In genomic region chr7:113796557-113796956, GRCh38 we compare ENCODE assay signal across 1 cellular context.
TF ChIP-seq lines count a peak whose summit lies in the region.

No MANE protein-coding gene starts in this region.

TF ChIP-seq in H1, 55 proteins besides CTCF, POLR2A, EP300 and RAD21 (continued from another document):
- TF ChIP-seq NANOG (IDR thresholded peaks at IDR 0.05; ENCODE audit: insufficient read depth, low read depth, low read length, poor library complexity, severe bottlenecking) (no peak), HDAC6 (IDR thresholded peaks at IDR 0.05; ENCODE audit: low read depth, low read length) (no peak), EZH2 (IDR thresholded peaks at IDR 0.05; ENCODE audit: low read depth, low read length, severe bottlenecking) (no peak), CEBPB (IDR thresholded peaks at IDR 0.05; ENCODE audit: low read depth, low read length) (no peak), SP1 (IDR thresholded peaks at IDR 0.05; ENCODE audit: low read depth, low read length) (no peak), USF2 (IDR thresholded peaks at IDR 0.05; ENCODE audit: low read length) (no peak), TAF1 (IDR thresholded peaks at IDR 0.05; ENCODE audit: low read depth, low read length) (no peak)
TF ChIP-seq in H1: peak in this region for 0.
